15 cellular contexts compared by ENCODE assay signal in the genomic region with DNA sequence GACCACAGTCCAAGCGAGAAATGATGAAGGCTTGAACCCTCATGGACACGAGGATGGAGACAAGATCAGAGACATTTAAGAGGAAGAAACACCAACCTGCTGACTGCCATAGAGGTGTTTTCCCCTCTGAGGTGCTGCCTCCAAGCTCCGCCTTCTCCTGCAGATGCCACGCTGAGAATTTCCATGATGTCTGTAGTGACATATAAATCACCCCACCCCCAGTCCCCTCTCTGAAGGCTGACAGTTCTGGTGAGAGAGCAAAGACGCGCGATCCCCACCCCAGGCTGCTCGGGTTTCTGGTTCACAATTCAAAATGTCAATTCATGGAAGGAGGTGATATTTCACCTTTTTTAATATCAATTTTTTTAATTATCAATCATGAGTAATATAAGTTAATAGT. TPM values are rescaled to one million over a fixed set of nuclear protein-coding genes. Genes with fewer than 3 reads are reported as not detected.
DNase-seq lines count a peak whose midpoint lies in the region; ATAC-seq and TF ChIP-seq lines count a peak whose summit lies in the region.
"Had no signal": no experiment of that assay in that cellular context is flagged by ENCODE, and none has a peak within 500 bp of the region (broad histone marks: within the 10 kb centered on the region; RNA-seq: fewer than 3 reads in every experiment).

No MANE protein-coding gene starts in this region.

- H3K4me3 ChIP-seq in Peyer's patch: no peak overlapping the region
- H3K4me3 ChIP-seq: A549, cardiac muscle cell had no signal

- H3K36me3 Mint-ChIP-seq in activated naive CD8-positive, alpha-beta T cell treated with anti-CD3 and anti-CD28 coated beads, Interleukin-2, amount 50 U/mL, for 24 hours (ENCODE audit: low read depth): no peaks in the 10 kb centered on the region

- peak overlapping the region; percentile 9 for H3K4me3 Mint-ChIP-seq in activated naive CD8-positive, alpha-beta T cell treated with anti-CD3 and anti-CD28 coated beads, Interleukin-2, amount 50 U/mL, for 24 hours

- no peaks in the 10 kb centered on the region for H3K27me3 ChIP-seq in Peyer's patch
- H3K27me3 ChIP-seq: cardiac muscle cell had no signal

- H3K4me1 ChIP-seq in Peyer's patch: peaks cover 0 to 8% (median 1%) of the 10 kb centered on the region in 4 donors
- H3K4me1 ChIP-seq: A549 had no signal

- H3K27ac ChIP-seq in Peyer's patch: no peak overlapping the region
- H3K27ac ChIP-seq: A549, cardiac muscle cell had no signal

- peaks cover 44% of the 10 kb centered on the region for H3K27me3 Mint-ChIP-seq in activated naive CD8-positive, alpha-beta T cell treated with anti-CD3 and anti-CD28 coated beads, Interleukin-2, amount 50 U/mL, for 24 hours

- peak; percentile 24 for DNase-seq in NCI-H510A treated with DMSO at 0.1 percent for 48 hours (lab: John Stamatoyannopoulos, UW)
- DNase-seq in NCI-H510A (lab: John Stamatoyannopoulos, UW): no peak
- peak in 2 of 3 donors; percentile 9 to 33 for DNase-seq in Peyer's patch
- DNase-seq in activated naive CD8-positive, alpha-beta T cell treated with anti-CD3 and anti-CD28 coated beads, Interleukin-2, amount 50 U/mL, for 24 hours: peak; percentile 68
- DNase-seq in stimulated activated CD4-positive, alpha-beta T cell treated with anti-CD3 and anti-CD28 coated beads, Interleukin-4, amount 100 ng/mL, for 24 hours: peak; percentile 21
- DNase-seq in H4 (ENCODE audit: low spot score): no peak
- DNase-seq in EL: no peak
- DNase-seq in epidermal melanocyte (ENCODE audit: insufficient read length, low spot score): no peak
- DNase-seq: activated gamma-delta T cell, kidney glomerular epithelial cell, NCI-H774, SHP77 treated with DMSO at 0.1 percent for 48 hours, trophoblast cell had no signal

- peak; percentile 94 for ATAC-seq in activated naive CD8-positive, alpha-beta T cell treated with anti-CD3 and anti-CD28 coated beads, Interleukin-2, amount 50 U/mL, for 24 hours
- ATAC-seq: A549 had no signal

- H3K36me3 ChIP-seq in Peyer's patch: no peaks in the 10 kb centered on the region
- H3K36me3 ChIP-seq: cardiac muscle cell had no signal

- H3K27ac Mint-ChIP-seq in activated naive CD8-positive, alpha-beta T cell treated with anti-CD3 and anti-CD28 coated beads, Interleukin-2, amount 50 U/mL, for 24 hours: peak overlapping the region; percentile 86

- H3K9me3 ChIP-seq in Peyer's patch: no peaks in the 10 kb centered on the region

- no peak for TF ChIP-seq CTCF in Peyer's patch (IDR thresholded peaks at IDR 0.05)

- peaks cover 51% of the 10 kb centered on the region for H3K4me1 Mint-ChIP-seq in activated naive CD8-positive, alpha-beta T cell treated with anti-CD3 and anti-CD28 coated beads, Interleukin-2, amount 50 U/mL, for 24 hours

- no peak for TF ChIP-seq POLR2A in Peyer's patch (IDR thresholded peaks at IDR 0.05)

- H3K9me3 Mint-ChIP-seq in activated naive CD8-positive, alpha-beta T cell treated with anti-CD3 and anti-CD28 coated beads, Interleukin-2, amount 50 U/mL, for 24 hours: peaks cover 11% of the 10 kb centered on the region

RNA-seq across cellular contexts. Expression of a gene that starts 28.2 kb away (rescaled TPM):
- 10 to 100 TPM in 3 of 4 donors, 1 to 10 TPM in 1; 4.0 to 36.7 (median 23.0) TPM for total RNA-seq in Peyer's patch
- total RNA-seq in H4 (2014; rRNA removed; shearing (Covaris generic)): 0.04 and 0.29 TPM in 2 replicates

Comparison
In these comparisons a context has a peak if more than half of its experiments do, and no peak if none do; other contexts are left out.
1. DNase-seq: peak in NCI-H510A treated with DMSO at 0.1 percent for 48 hours (single experiment), Peyer's patch (2 of 3), activated naive CD8-positive, alpha-beta T cell treated with anti-CD3 and anti-CD28 coated beads, Interleukin-2, amount 50 U/mL, for 24 hours (single experiment) and stimulated activated CD4-positive, alpha-beta T cell treated with anti-CD3 and anti-CD28 coated beads, Interleukin-4, amount 100 ng/mL, for 24 hours (single experiment); none in NCI-H510A (single experiment), H4 (single experiment), EL (single experiment) and epidermal melanocyte (single experiment).